7 cellular contexts compared by ENCODE assay signal in the genomic region with DNA sequence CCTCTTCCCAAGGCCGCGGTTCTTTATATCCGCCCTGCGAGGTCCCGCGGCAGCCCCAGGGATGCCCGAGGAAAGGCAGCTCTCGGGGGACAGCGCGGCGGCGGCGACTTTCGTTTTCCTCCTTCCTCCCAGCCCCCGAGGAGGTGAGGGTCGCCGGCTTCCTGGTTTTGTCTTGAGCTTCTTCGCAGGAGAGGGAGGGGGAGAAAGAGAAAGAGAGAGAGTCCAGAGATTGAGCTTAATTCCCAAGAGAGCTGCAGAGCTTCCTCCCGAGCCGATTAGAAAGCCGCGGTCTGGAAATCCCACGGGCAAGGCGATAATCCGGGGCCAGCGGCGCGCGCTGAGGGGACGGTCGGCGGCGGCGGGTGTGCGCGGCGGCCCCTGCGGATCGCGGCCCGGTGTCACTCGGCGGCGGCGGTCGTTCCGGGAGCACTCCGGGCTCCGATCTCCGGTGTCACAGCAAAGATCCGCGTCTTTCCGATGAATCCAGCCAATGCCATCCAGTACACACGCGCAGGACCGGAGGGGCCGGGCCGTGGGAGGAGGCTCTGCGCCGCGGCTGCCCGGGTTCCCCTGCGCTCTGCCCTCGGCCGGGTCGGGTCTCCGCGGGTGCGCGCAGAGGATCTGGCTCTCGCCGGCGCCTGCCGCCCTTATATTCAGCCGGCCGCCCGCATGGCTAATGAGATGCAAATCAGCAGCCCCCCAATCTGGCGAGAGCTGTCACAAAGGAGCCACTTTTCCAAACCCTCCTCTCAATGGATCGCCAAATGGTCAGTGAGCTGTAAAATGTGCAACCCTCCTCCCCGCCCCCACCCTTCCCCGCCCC. TPM values are rescaled to one million over a fixed set of nuclear protein-coding genes. Genes with fewer than 3 reads are reported as not detected.
DNase-seq lines count a peak whose midpoint lies in the region; ATAC-seq and TF ChIP-seq lines count a peak whose summit lies in the region.

A gene with protein sequence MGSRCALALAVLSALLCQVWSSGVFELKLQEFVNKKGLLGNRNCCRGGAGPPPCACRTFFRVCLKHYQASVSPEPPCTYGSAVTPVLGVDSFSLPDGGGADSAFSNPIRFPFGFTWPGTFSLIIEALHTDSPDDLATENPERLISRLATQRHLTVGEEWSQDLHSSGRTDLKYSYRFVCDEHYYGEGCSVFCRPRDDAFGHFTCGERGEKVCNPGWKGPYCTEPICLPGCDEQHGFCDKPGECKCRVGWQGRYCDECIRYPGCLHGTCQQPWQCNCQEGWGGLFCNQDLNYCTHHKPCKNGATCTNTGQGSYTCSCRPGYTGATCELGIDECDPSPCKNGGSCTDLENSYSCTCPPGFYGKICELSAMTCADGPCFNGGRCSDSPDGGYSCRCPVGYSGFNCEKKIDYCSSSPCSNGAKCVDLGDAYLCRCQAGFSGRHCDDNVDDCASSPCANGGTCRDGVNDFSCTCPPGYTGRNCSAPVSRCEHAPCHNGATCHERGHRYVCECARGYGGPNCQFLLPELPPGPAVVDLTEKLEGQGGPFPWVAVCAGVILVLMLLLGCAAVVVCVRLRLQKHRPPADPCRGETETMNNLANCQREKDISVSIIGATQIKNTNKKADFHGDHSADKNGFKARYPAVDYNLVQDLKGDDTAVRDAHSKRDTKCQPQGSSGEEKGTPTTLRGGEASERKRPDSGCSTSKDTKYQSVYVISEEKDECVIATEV (minus strand): TSS at position 773 of the 823 bp plus-strand sequence. CDS start 939 bp downstream, outside the sequence.

- TF ChIP-seq EP300 in transverse colon (IDR thresholded peaks at IDR 0.05; ENCODE audit: low read depth): no peak

- intact Hi-C loops in transverse colon (cut with DNase I; ENCODE audit: low total_unique reads): no loop called here

- H3K27me3 ChIP-seq in transverse colon: peaks cover 82% of the 10 kb centered on the region

- no peaks in the 10 kb centered on the region for H3K9me3 ChIP-seq in transverse colon

- H3K27ac Mint-ChIP-seq in activated CD4-positive, alpha-beta memory T cell treated with anti-CD3 and anti-CD28 coated beads, Interleukin-2, amount 10 ng/mL, durations not matched to agents 7 days and 5 days: no peak within 1 kb of the TSS

- WGBS in transverse colon (ENCODE audit: low coverage in 1 of 2), 2 donors: 1% methylated on average over 80 of the region's 81 CpGs; no CpG with 5 or more reads in 1 of the 2 donors

- in situ Hi-C loops in transverse colon (cut with MboI; ENCODE audit: low pct_ligation_motif_present in 1 of 4, low pct_unique_long_range_greater_than_20kb in 1 of 4, low sequenced_read_pairs in 3 of 4): no loop called here

- CTCF ChIA-PET in activated CD4-positive, alpha-beta memory T cell treated with anti-CD3 and anti-CD28 coated beads, Interleukin-2, amount 10 ng/mL, durations not matched to agents 7 days and 5 days (lab: Charles Lee): interaction anchor here (0.7 to 0.9 kb wide), 3 partner anchors 240 to 501 kb away, joined by 3 to 4 read pairs (median 3); no protein-coding TSS in a partner anchor

- peaks cover 15 to 65% (median 54%) of the 10 kb centered on the region in 4 donors for H3K4me1 ChIP-seq in transverse colon

- H3K9me3 Mint-ChIP-seq in activated CD4-positive, alpha-beta memory T cell treated with anti-CD3 and anti-CD28 coated beads, Interleukin-2, amount 10 ng/mL, durations not matched to agents 7 days and 5 days: no peaks in the 10 kb centered on the region

- TF ChIP-seq CTCF in transverse colon (IDR thresholded peaks at IDR 0.05): no peak

- ATAC-seq in esophagus mucosa: peak; percentile 50

- H3K36me3 ChIP-seq in transverse colon: no peaks in the 10 kb centered on the region

- POLR2A ChIA-PET in activated CD4-positive, alpha-beta memory T cell treated with anti-CD3 and anti-CD28 coated beads, Interleukin-2, amount 10 ng/mL, durations not matched to agents 7 days and 5 days (lab: Charles Lee): interaction anchor here (0.8 to 1.7 kb wide), 2 partner anchors 11 to 17 kb away, joined by 3 read pairs; no protein-coding TSS in a partner anchor

- H3K27me3 Mint-ChIP-seq in activated CD4-positive, alpha-beta memory T cell treated with anti-CD3 and anti-CD28 coated beads, Interleukin-2, amount 10 ng/mL, durations not matched to agents 7 days and 5 days: peaks cover 75% of the 10 kb centered on the region

- TF ChIP-seq POLR2A in GM15510 (IDR thresholded peaks at IDR 0.05; ENCODE audit: borderline replicate concordance, extremely low read depth, insufficient read length) (peak; percentile 68), transverse colon (IDR thresholded peaks at IDR 0.05) (peak; percentile 87)

- peak within 1 kb of the TSS; percentile 67 for H3K4me3 Mint-ChIP-seq in activated CD4-positive, alpha-beta memory T cell treated with anti-CD3 and anti-CD28 coated beads, Interleukin-2, amount 10 ng/mL, durations not matched to agents 7 days and 5 days

- peak within 1 kb of the TSS; percentile 74 to 86 (median 85) for H3K27ac ChIP-seq in transverse colon

- peak within 1 kb of the TSS; percentile 50 to 72 (median 68) for H3K4me3 ChIP-seq in transverse colon

- DNase-seq in NCI-H146 treated with DMSO at 0.1 percent for 48 hours (lab: John Stamatoyannopoulos, UW; ENCODE audit: unreplicated experiment) (peak; percentile 91), mucosa of gallbladder (ENCODE audit: low spot score) (peak; percentile 42), transverse colon (peak; percentile 40), H4 (ENCODE audit: low spot score) (no peak)
- peak; percentile 29 for DNase-seq in activated CD4-positive, alpha-beta memory T cell treated with anti-CD3 and anti-CD28 coated beads, Interleukin-2, amount 10 ng/mL, durations not matched to agents 7 days and 5 days

- peaks cover 41% of the 10 kb centered on the region for H3K4me1 Mint-ChIP-seq in activated CD4-positive, alpha-beta memory T cell treated with anti-CD3 and anti-CD28 coated beads, Interleukin-2, amount 10 ng/mL, durations not matched to agents 7 days and 5 days

- H3K36me3 Mint-ChIP-seq in activated CD4-positive, alpha-beta memory T cell treated with anti-CD3 and anti-CD28 coated beads, Interleukin-2, amount 10 ng/mL, durations not matched to agents 7 days and 5 days (ENCODE audit: low read depth): peaks cover 5% of the 10 kb centered on the region

RNA-seq across cellular contexts. Expression of the gene that starts here (rescaled TPM):
- total RNA-seq in activated CD4-positive, alpha-beta memory T cell treated with anti-CD3 and anti-CD28 coated beads, Interleukin-2, amount 10 ng/mL, durations not matched to agents 7 days and 5 days: under 1 TPM in 1 of 2 experiments, not detected in 1; 0.20 TPM
- total RNA-seq in esophagus mucosa: 10.4 TPM
- total RNA-seq in mucosa of gallbladder: 13.0 TPM
- 10 to 100 TPM; 15.0 to 46.2 (median 25.9) TPM for total RNA-seq in transverse colon
- total RNA-seq in H4 (2014; rRNA removed; shearing (Covaris generic)): 0.54 and 2.2 TPM in 2 replicates

Comparison
In these comparisons a context has a peak if more than half of its experiments do, and no peak if none do; other contexts are left out.
1. Peak in DNase-seq in activated CD4-positive, alpha-beta memory T cell treated with anti-CD3 and anti-CD28 coated beads, Interleukin-2, amount 10 ng/mL, durations not matched to agents 7 days and 5 days; RNA of the gene not detected or under 1 TPM.